ENCODE assay signal across 15 cellular contexts in genomic region chr9:129281506-129282145, GRCh38.
DNase-seq lines count a peak whose midpoint lies in the region; ATAC-seq, FAIRE-seq and TF ChIP-seq lines count a peak whose summit lies in the region.
"Had no signal": no experiment of that assay in that cellular context is flagged by ENCODE, and none has a peak within 500 bp of the region (broad histone marks: within the 10 kb centered on the region; RNA-seq: fewer than 3 reads in every experiment).

No MANE protein-coding gene starts in this region.

- intact Hi-C loops in naive thymus-derived CD4-positive, alpha-beta T cell (cut with micrococcal nuclease) = no loop called here

- no peak overlapping the region for H3K27ac ChIP-seq in trophoblast cell (ENCODE audit: low read depth, low read length)
- no peak overlapping the region for H3K27ac ChIP-seq in naive thymus-derived CD4-positive, alpha-beta T cell (ENCODE audit: low read depth, low read length)

- peaks cover 2% of the 10 kb centered on the region for H3K79me1 ChIP-seq in trophoblast cell (ENCODE audit: low read length)

- peaks cover 0 to 7% (median 0%) of the 10 kb centered on the region in 7 donors for H3K4me1 Mint-ChIP-seq in naive thymus-derived CD4-positive, alpha-beta T cell

- no peaks in the 10 kb centered on the region for H3K79me2 ChIP-seq in trophoblast cell (ENCODE audit: control insufficient read depth, insufficient read depth, low read length, poor library complexity)

- no peak overlapping the region for H3K27ac Mint-ChIP-seq in naive thymus-derived CD4-positive, alpha-beta T cell
- H3K27ac Mint-ChIP-seq: stimulated activated naive CD8-positive, alpha-beta T cell treated with anti-CD3 and anti-CD28 coated beads, Interleukin-15, Interleukin-2, amounts not matched to agents 100 ng/mL and 50 ng/mL, for 24 hours; WTC11 had no signal

- no peak overlapping the region for H3K23ac ChIP-seq in trophoblast cell (ENCODE audit: low read length)

- no peak overlapping the region for H2BK12ac ChIP-seq in trophoblast cell (ENCODE audit: low read length)

- no peaks in the 10 kb centered on the region for H3K36me3 ChIP-seq in trophoblast cell (ENCODE audit: control insufficient read depth in 1 of 2, insufficient read depth in 2 of 2, low read length in 2 of 2)
- no peaks in the 10 kb centered on the region for H3K36me3 ChIP-seq in naive thymus-derived CD4-positive, alpha-beta T cell (ENCODE audit: control insufficient read depth in 2 of 3, insufficient read depth in 3 of 3, low read length in 3 of 3)

- H3K4me3 Mint-ChIP-seq in naive thymus-derived CD4-positive, alpha-beta T cell = no peak overlapping the region
- H3K4me3 Mint-ChIP-seq: stimulated activated naive CD8-positive, alpha-beta T cell treated with anti-CD3 and anti-CD28 coated beads, Interleukin-15, Interleukin-2, amounts not matched to agents 100 ng/mL and 50 ng/mL, for 24 hours had no signal

- peak overlapping the region; percentile 26 for H2AK5ac ChIP-seq in trophoblast cell (ENCODE audit: low read length)

- H3K4ac ChIP-seq in trophoblast cell (ENCODE audit: low read depth, low read length) = no peak overlapping the region

- H2AFZ ChIP-seq in trophoblast cell (ENCODE audit: insufficient read depth, low read length, poor library complexity) = no peak overlapping the region

- no peak overlapping the region for H4K91ac ChIP-seq in trophoblast cell (ENCODE audit: low read depth, low read length)

- H2BK120ac ChIP-seq in trophoblast cell (ENCODE audit: insufficient read depth, low read length, poor library complexity) = no peak overlapping the region

- no peaks in the 10 kb centered on the region for H3K36me3 Mint-ChIP-seq in naive thymus-derived CD4-positive, alpha-beta T cell
- H3K36me3 Mint-ChIP-seq: WTC11 had no signal

- no peak overlapping the region for H3K9ac ChIP-seq in trophoblast cell (ENCODE audit: low read length)

- no CpG with 5 or more reads among the region's 16 CpGs for WGBS in trophoblast cell (ENCODE audit: extremely low coverage, insufficient coverage, insufficient read length)

- no peak overlapping the region for H3K4me3 ChIP-seq in trophoblast cell (ENCODE audit: low read depth, low read length)
- H3K4me3 ChIP-seq in naive thymus-derived CD4-positive, alpha-beta T cell (ENCODE audit: low read length) = no peak overlapping the region

- POLR2A ChIA-PET in naive thymus-derived CD4-positive, alpha-beta T cell (lab: Charles Lee) = no interaction called here

- no peak for ATAC-seq in naive thymus-derived CD4-positive, alpha-beta T cell
- ATAC-seq in HG02798 (IDR thresholded peaks at IDR 0.05; ENCODE audit: poor library complexity, unreplicated experiment) = no peak

- no peak overlapping the region for H4K8ac ChIP-seq in trophoblast cell (ENCODE audit: low read depth, low read length)

- no peaks in the 10 kb centered on the region for H3K9me3 ChIP-seq in trophoblast cell (ENCODE audit: insufficient read depth, low read depth, low read length)
- H3K9me3 ChIP-seq in naive thymus-derived CD4-positive, alpha-beta T cell (ENCODE audit: control insufficient read depth in 2 of 3, low read length in 3 of 3) = no peaks in the 10 kb centered on the region

- peaks cover 0 to 8% (median 0%) of the 10 kb centered on the region in 5 donors for H3K27me3 Mint-ChIP-seq in naive thymus-derived CD4-positive, alpha-beta T cell
- H3K27me3 Mint-ChIP-seq: stimulated activated naive CD8-positive, alpha-beta T cell treated with anti-CD3 and anti-CD28 coated beads, Interleukin-15, Interleukin-2, amounts not matched to agents 100 ng/mL and 50 ng/mL, for 24 hours had no signal

- H3K4me1 ChIP-seq in trophoblast cell (ENCODE audit: control insufficient read depth in 1 of 2, insufficient read depth in 2 of 2, low read length in 2 of 2) = peaks cover 21 to 22% of the 10 kb centered on the region in 2 experiments
- no peaks in the 10 kb centered on the region for H3K4me1 ChIP-seq in naive thymus-derived CD4-positive, alpha-beta T cell (ENCODE audit: control insufficient read depth in 2 of 2, insufficient read depth in 2 of 2, low read length in 2 of 2)

- no peak for TF ChIP-seq CTCF in D721Med (IDR thresholded peaks at IDR 0.05; ENCODE audit: insufficient read depth, missing control alignments)

- no peak overlapping the region for H3K4me2 ChIP-seq in trophoblast cell (ENCODE audit: low read length)

- no peak overlapping the region for H3K18ac ChIP-seq in trophoblast cell (ENCODE audit: low read length)

- no peaks in the 10 kb centered on the region for H3K9me3 Mint-ChIP-seq in naive thymus-derived CD4-positive, alpha-beta T cell
- H3K9me3 Mint-ChIP-seq: H9; stimulated activated naive CD8-positive, alpha-beta T cell treated with anti-CD3 and anti-CD28 coated beads, Interleukin-15, Interleukin-2, amounts not matched to agents 100 ng/mL and 50 ng/mL, for 24 hours; WTC11 had no signal

- no peak overlapping the region for H3K14ac ChIP-seq in trophoblast cell (ENCODE audit: low read length)

- CTCF ChIA-PET in naive thymus-derived CD4-positive, alpha-beta T cell (lab: Charles Lee) = interaction anchor here (1.5 kb wide), 1 partner anchor 20 kb away, joined by 3 read pairs; no protein-coding TSS in a partner anchor

- no peak overlapping the region for H4K12ac ChIP-seq in trophoblast cell (ENCODE audit: low read depth, low read length)

- no peak for FAIRE-seq in D721Med (lab: Jason Lieb, UNC)

- H3K27me3 ChIP-seq in trophoblast cell (ENCODE audit: insufficient read depth, low read length) = no peaks in the 10 kb centered on the region
- H3K27me3 ChIP-seq in naive thymus-derived CD4-positive, alpha-beta T cell (ENCODE audit: control insufficient read depth in 2 of 2, insufficient read depth in 2 of 2, low read length in 2 of 2) = no peaks in the 10 kb centered on the region

- DNase-seq in AG08396 (ENCODE audit: low spot score) (peak; percentile 1), D721Med (ENCODE audit: insufficient read length, low spot score) (peak; percentile 1), ecto neural progenitor cell (ENCODE audit: low spot score) (peak; percentile 45), trophoblast cell (no peak), DMS 273 (lab: John Stamatoyannopoulos, UW; ENCODE audit: unreplicated experiment) (no peak)
- no peak for DNase-seq in naive thymus-derived CD4-positive, alpha-beta T cell
- DNase-seq: AML-193, Calu3, GF-D8, NCI-H1417 treated with DMSO at 0.1 percent for 48 hours, NCI-H2227 treated with DMSO at 0.1 percent for 48 hours had no signal

- H2BK5ac ChIP-seq in trophoblast cell (ENCODE audit: low read depth, low read length, poor library complexity) = no peak overlapping the region

Comparison
In these comparisons a context has a peak if more than half of its experiments do, and no peak if none do; other contexts are left out.
1. DNase-seq: peak in AG08396 (single experiment), D721Med (single experiment) and ecto neural progenitor cell (single experiment); none in trophoblast cell (0 of 2), naive thymus-derived CD4-positive, alpha-beta T cell (0 of 9) and DMS 273 (single experiment).